In the genomic region with DNA sequence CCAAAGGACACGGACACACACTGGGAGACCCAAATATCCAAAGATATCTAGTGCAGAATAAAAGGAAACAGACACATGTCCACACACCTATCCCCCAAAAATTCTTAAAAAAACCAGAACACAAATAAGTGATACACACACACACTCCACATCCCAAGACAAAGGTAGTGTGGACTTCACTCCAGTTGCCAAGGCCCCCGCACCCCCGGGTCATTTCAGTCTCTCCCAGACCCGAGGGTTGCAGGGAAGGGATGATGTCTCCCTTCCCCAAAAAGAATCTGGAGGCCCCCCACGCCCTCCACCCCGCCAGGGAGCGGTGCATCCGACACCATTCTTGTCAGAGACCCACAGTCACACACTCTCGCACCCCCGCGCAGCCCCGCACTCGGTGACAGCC, we compare ENCODE assay signal across 8 cellular contexts. TPM values are rescaled to one million over a fixed set of nuclear protein-coding genes. Genes with fewer than 3 reads are reported as not detected.
DNase-seq lines count a peak whose midpoint lies in the region; ATAC-seq, FAIRE-seq and TF ChIP-seq lines count a peak whose summit lies in the region.

No MANE protein-coding gene starts in this region.

- no peaks in the 10 kb centered on the region for H3K9me3 Mint-ChIP-seq in nephron

- no peak overlapping the region for H3K27ac ChIP-seq in HUES64 (ENCODE audit: low read depth, low read length)

- peaks cover 7% of the 10 kb centered on the region for H3K36me3 Mint-ChIP-seq in nephron (ENCODE audit: low read depth)

- POLR2A ChIA-PET in BJ (lab: Charles Lee): no interaction called here

- CTCF ChIA-PET in BJ (lab: Yijun Ruan, JAX): no interaction called here

- WGBS in HUES64: 13% methylated on average over 13 of the region's 13 CpGs

- H3K4me1 ChIP-seq in HUES64 (ENCODE audit: insufficient read depth, low read length): peaks cover 12% of the 10 kb centered on the region; the same call in 1 of the 2 replicates

- no peaks in the 10 kb centered on the region for H3K9me3 ChIP-seq in HUES64 (ENCODE audit: insufficient read depth, low read depth, low read length)

- no peak for ATAC-seq in HG03039 (IDR thresholded peaks at IDR 0.05; ENCODE audit: unreplicated experiment)

- H3K4me1 Mint-ChIP-seq in nephron: peaks cover 14% of the 10 kb centered on the region

- H3K4me3 ChIP-seq in BJ (ENCODE audit: low read depth, low read length): peak overlapping the region; percentile 74
- H3K4me3 ChIP-seq in HUES64 (ENCODE audit: low read length): peak overlapping the region; percentile 63
- H3K4me3 ChIP-seq in bronchial epithelial cell (ENCODE audit: low read depth, low read length): peak overlapping the region; percentile 45

- peak overlapping the region in 2 of 3 experiments; percentile 0 to 16 for H3K27ac Mint-ChIP-seq in nephron

- peak overlapping the region; percentile 75 to 87 (median 76) for H3K4me3 Mint-ChIP-seq in nephron

- no peak for FAIRE-seq in bronchial epithelial cell (lab: Jason Lieb, UNC)

- peaks cover 15% of the 10 kb centered on the region for H3K27me3 Mint-ChIP-seq in nephron (ENCODE audit: low read depth)

- no peak for DNase-seq in BJ (ENCODE audit: low read depth)
- DNase-seq in bronchial epithelial cell (ENCODE audit: low read depth): no peak
- no peak for DNase-seq in NCI-H2029 treated with DMSO at 0.1 percent for 48 hours (lab: John Stamatoyannopoulos, UW)
- no peak for DNase-seq in cerebellar nuclear complex (lab: John Stamatoyannopoulos, UW)
- DNase-seq in anterior cingulate cortex (lab: John Stamatoyannopoulos, UW): no peak

- no peaks in the 10 kb centered on the region for H3K36me3 ChIP-seq in BJ (ENCODE audit: control insufficient read depth, insufficient read depth, low read length)
- no peaks in the 10 kb centered on the region for H3K36me3 ChIP-seq in HUES64 (ENCODE audit: insufficient read depth, low read length)
- H3K36me3 ChIP-seq in bronchial epithelial cell (ENCODE audit: control insufficient read depth, insufficient read depth, low read length): no peaks in the 10 kb centered on the region

- no peak overlapping the region for H3K9ac ChIP-seq in HUES64 (ENCODE audit: low read depth, low read length)

- TF ChIP-seq CTCF in BJ (IDR thresholded peaks at IDR 0.05; ENCODE audit: insufficient read depth, low read depth, low read length) (no peak), bronchial epithelial cell (IDR thresholded peaks at IDR 0.05; ENCODE audit: insufficient read depth, low read length, severe bottlenecking) (no peak), nephron (IDR thresholded peaks at IDR 0.05; ENCODE audit: unreplicated experiment in 3 of 3) (no peak)

- H3K27me3 ChIP-seq in BJ (ENCODE audit: control insufficient read depth, insufficient read depth, low read length) (no peaks in the 10 kb centered on the region), HUES64 (ENCODE audit: insufficient read depth, low read length) (peaks cover 18% of the 10 kb centered on the region), bronchial epithelial cell (ENCODE audit: control insufficient read depth, insufficient read depth, low read length) (peaks cover under 1% of the 10 kb centered on the region)

RNA-seq across cellular contexts. Expression of a gene that starts 0.4 kb away (rescaled TPM):
- polyA plus RNA-seq in BJ (2011; rRNA removed): 1.3 and 2.2 TPM in 2 replicates
- 2.5 and 2.7 TPM in 2 replicates for polyA minus RNA-seq in BJ (2011; rRNA and poly(A)+ RNA removed)
- polyA plus RNA-seq in HUES64 (2013, experiment 1 of 2): 10.9 TPM
- 7.2 TPM for polyA plus RNA-seq in HUES64 (2013, experiment 2 of 2)
- total RNA-seq in bronchial epithelial cell: 0.13 TPM in 1 of 2 replicates, not detected in the other

RNA-seq across cellular contexts. Expression of a gene that starts 32.6 kb away (rescaled TPM):
- polyA plus RNA-seq in BJ (2011; rRNA removed): 15.6 and 18.3 TPM in 2 replicates
- polyA minus RNA-seq in BJ (2011; rRNA and poly(A)+ RNA removed): 1.9 and 3.0 TPM in 2 replicates
- polyA plus RNA-seq in HUES64 (2013, experiment 1 of 2): 4.4 TPM
- 7.0 TPM for polyA plus RNA-seq in HUES64 (2013, experiment 2 of 2)
- total RNA-seq in bronchial epithelial cell: 0.38 and 1.6 TPM in 2 replicates

RNA-seq across cellular contexts. Expression of a gene that starts 40.8 kb away (rescaled TPM):
- polyA plus RNA-seq in BJ (2011; rRNA removed): 33.2 and 45.5 TPM in 2 replicates
- polyA minus RNA-seq in BJ (2011; rRNA and poly(A)+ RNA removed): 5.2 and 13.1 TPM in 2 replicates
- polyA plus RNA-seq in HUES64 (2013, experiment 1 of 2): 158 TPM
- 161 TPM for polyA plus RNA-seq in HUES64 (2013, experiment 2 of 2)
- 1,057 and 1,682 TPM in 2 replicates for total RNA-seq in bronchial epithelial cell
